18 cellular contexts compared by ENCODE assay signal in the genomic region with DNA sequence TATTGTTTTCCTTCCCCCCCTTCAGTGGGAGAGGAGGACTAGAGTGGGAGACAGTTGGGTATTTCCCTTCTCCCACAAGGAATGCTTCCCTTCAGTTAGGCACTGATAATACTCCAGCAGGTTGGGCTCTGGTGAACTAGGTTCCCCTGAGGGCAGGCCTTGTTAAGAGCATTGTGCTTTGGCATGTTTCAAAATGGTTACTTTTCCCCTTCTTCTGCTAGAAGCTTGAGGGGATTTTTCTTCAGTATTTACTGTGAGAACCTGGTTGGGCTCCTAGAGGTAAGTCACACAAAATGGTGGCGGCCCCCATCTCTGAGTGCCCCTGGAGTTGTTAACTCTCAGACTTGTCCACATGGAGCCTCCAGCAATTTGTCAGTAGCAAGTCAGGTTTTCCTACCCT.
"Had no signal": no experiment of that assay in that cellular context is flagged by ENCODE, and none has a peak within 500 bp of the region (broad histone marks: within the 10 kb centered on the region; RNA-seq: fewer than 3 reads in every experiment).

No MANE protein-coding gene starts in this region.

- H3K4me3 ChIP-seq: mucosa of descending colon, psoas muscle, right lobe of liver, testis, tibial nerve, upper lobe of right lung, vagina had no signal

- H3K27ac Mint-ChIP-seq: dendritic cell treated with granulocyte-macrophage colony-stimulating factor and Interleukin-4, amounts not matched to agents 40 ng/mL and 50 ng/mL, for 4 days; effector memory CD8-positive, alpha-beta T cell; naive thymus-derived CD8-positive, alpha-beta T cell; stimulated activated effector memory CD8-positive, alpha-beta T cell treated with anti-CD3 and anti-CD28 coated beads, Interleukin-12 subunit alpha, Interleukin-12 subunit beta, amount 100 ng/mL, for 72 hours; stimulated activated naive CD8-positive, alpha-beta T cell treated with anti-CD3 and anti-CD28 coated beads, Interleukin-15, Interleukin-2, amounts not matched to agents 100 ng/mL and 50 ng/mL, for 24 hours had no signal

- ATAC-seq: effector memory CD8-positive, alpha-beta T cell; foreskin keratinocyte; left colon; mucosa of descending colon; naive thymus-derived CD8-positive, alpha-beta T cell; psoas muscle; right lobe of liver; stimulated activated effector memory CD8-positive, alpha-beta T cell treated with anti-CD3 and anti-CD28 coated beads, Interleukin-12 subunit alpha, Interleukin-12 subunit beta, amount 100 ng/mL, for 72 hours; upper lobe of right lung had no signal

- H3K27ac ChIP-seq: foreskin keratinocyte, neutrophil, psoas muscle, right lobe of liver, testis, tibial nerve, upper lobe of right lung, vagina had no signal

- H3K4me3 Mint-ChIP-seq: dendritic cell treated with granulocyte-macrophage colony-stimulating factor and Interleukin-4, amounts not matched to agents 40 ng/mL and 50 ng/mL, for 4 days; effector memory CD8-positive, alpha-beta T cell; naive thymus-derived CD8-positive, alpha-beta T cell; stimulated activated effector memory CD8-positive, alpha-beta T cell treated with anti-CD3 and anti-CD28 coated beads, Interleukin-12 subunit alpha, Interleukin-12 subunit beta, amount 100 ng/mL, for 72 hours; stimulated activated naive CD8-positive, alpha-beta T cell treated with anti-CD3 and anti-CD28 coated beads, Interleukin-15, Interleukin-2, amounts not matched to agents 100 ng/mL and 50 ng/mL, for 24 hours had no signal

- H3K36me3 ChIP-seq: neutrophil, right lobe of liver, upper lobe of right lung, vagina had no signal

- H3K36me3 Mint-ChIP-seq: stimulated activated effector memory CD8-positive, alpha-beta T cell treated with anti-CD3 and anti-CD28 coated beads, Interleukin-12 subunit alpha, Interleukin-12 subunit beta, amount 100 ng/mL, for 72 hours had no signal

- H3K27me3 ChIP-seq: foreskin keratinocyte, neutrophil, right lobe of liver, testis, tibial nerve, upper lobe of right lung, vagina had no signal

- H3K4me1 ChIP-seq: psoas muscle, right lobe of liver, testis had no signal

- H3K27me3 Mint-ChIP-seq: dendritic cell treated with granulocyte-macrophage colony-stimulating factor and Interleukin-4, amounts not matched to agents 40 ng/mL and 50 ng/mL, for 4 days; naive thymus-derived CD8-positive, alpha-beta T cell; stimulated activated naive CD8-positive, alpha-beta T cell treated with anti-CD3 and anti-CD28 coated beads, Interleukin-15, Interleukin-2, amounts not matched to agents 100 ng/mL and 50 ng/mL, for 24 hours had no signal

- DNase-seq: effector memory CD8-positive, alpha-beta T cell; foreskin keratinocyte; left colon; mucosa of descending colon; naive thymus-derived CD8-positive, alpha-beta T cell; psoas muscle; retina; right lobe of liver; stimulated activated CD4-positive, alpha-beta T cell treated with anti-CD3 and anti-CD28 coated beads, Interleukin-4, amount 100 ng/mL, for 1 hour; stimulated activated CD8-positive, alpha-beta memory T cell treated with anti-CD3 and anti-CD28 coated beads, Interleukin-4, amount 100 ng/mL, for 48 hours; testis; upper lobe of right lung had no signal

- H3K9me3 ChIP-seq: testis had no signal
